In genomic region chr2:229714080-229714735, GRCh38 we compare ENCODE assay signal across 8 cellular contexts. TPM values are rescaled to one million over a fixed set of nuclear protein-coding genes. Genes with fewer than 3 reads are reported as not detected.
A peak's percentile ranks its signal among the peaks of the same experiment; 100 is the strongest.
DNase-seq lines count a peak whose midpoint lies in the region; ATAC-seq and TF ChIP-seq lines count a peak whose summit lies in the region.

A gene with protein sequence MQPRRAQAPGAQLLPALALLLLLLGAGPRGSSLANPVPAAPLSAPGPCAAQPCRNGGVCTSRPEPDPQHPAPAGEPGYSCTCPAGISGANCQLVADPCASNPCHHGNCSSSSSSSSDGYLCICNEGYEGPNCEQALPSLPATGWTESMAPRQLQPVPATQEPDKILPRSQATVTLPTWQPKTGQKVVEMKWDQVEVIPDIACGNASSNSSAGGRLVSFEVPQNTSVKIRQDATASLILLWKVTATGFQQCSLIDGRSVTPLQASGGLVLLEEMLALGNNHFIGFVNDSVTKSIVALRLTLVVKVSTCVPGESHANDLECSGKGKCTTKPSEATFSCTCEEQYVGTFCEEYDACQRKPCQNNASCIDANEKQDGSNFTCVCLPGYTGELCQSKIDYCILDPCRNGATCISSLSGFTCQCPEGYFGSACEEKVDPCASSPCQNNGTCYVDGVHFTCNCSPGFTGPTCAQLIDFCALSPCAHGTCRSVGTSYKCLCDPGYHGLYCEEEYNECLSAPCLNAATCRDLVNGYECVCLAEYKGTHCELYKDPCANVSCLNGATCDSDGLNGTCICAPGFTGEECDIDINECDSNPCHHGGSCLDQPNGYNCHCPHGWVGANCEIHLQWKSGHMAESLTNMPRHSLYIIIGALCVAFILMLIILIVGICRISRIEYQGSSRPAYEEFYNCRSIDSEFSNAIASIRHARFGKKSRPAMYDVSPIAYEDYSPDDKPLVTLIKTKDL (minus strand): TSS chr2:229714555. CDS start chr2:229714423, 132 bp downstream.

- H3K4me3 Mint-ChIP-seq in nephron progenitor cell, result peak within 1 kb of the TSS; percentile 77

- H3K27me3 ChIP-seq in fibroblast of lung (ENCODE audit: control insufficient read depth, insufficient read depth, low read length), result peaks cover 22% of the 10 kb centered on the region

- H3K4me2 ChIP-seq in fibroblast of lung (ENCODE audit: extremely low read depth, insufficient read depth, low read length), result peak within 1 kb of the TSS; percentile 93

- no peaks in the 10 kb centered on the region for H3K36me3 Mint-ChIP-seq in nephron progenitor cell (ENCODE audit: low read depth)

- peaks cover 5% of the 10 kb centered on the region for H3K9me3 Mint-ChIP-seq in nephron progenitor cell

- no peak within 1 kb of the TSS for H2AFZ ChIP-seq in fibroblast of lung (ENCODE audit: low read length)

- no peaks in the 10 kb centered on the region for H3K4me1 ChIP-seq in fibroblast of lung (ENCODE audit: control insufficient read depth, extremely low read depth, insufficient read depth, low read length)

- H3K4me1 Mint-ChIP-seq in nephron progenitor cell, result peaks cover 5% of the 10 kb centered on the region

- peaks cover 94% of the 10 kb centered on the region for H3K27me3 Mint-ChIP-seq in nephron progenitor cell (ENCODE audit: low read depth, poor library complexity)

- H3K9me3 ChIP-seq in fibroblast of lung (ENCODE audit: control insufficient read depth, insufficient read depth, low read depth, low read length), result no peaks in the 10 kb centered on the region

- peak; percentile 5 to 14 for DNase-seq in NOMO-1 (lab: John Stamatoyannopoulos, UW; ENCODE audit: unreplicated experiment in 2 of 2)
- no peak for DNase-seq in NOMO-1 treated with dmso at 0.1 percent for 144 hours (lab: John Stamatoyannopoulos, UW; ENCODE audit: unreplicated experiment)
- DNase-seq in NCI-H2227 treated with DMSO at 0.1 percent for 48 hours (lab: John Stamatoyannopoulos, UW), result peak; percentile 42
- peak; percentile 11 for DNase-seq in activated T-cell treated with anti-CD3 and anti-CD28 coated beads for 4 hours
- DNase-seq in fibroblast of lung (ENCODE audit: low read depth in 2 of 2), result no peak
- DNase-seq in nephron progenitor cell, result peak; percentile 78
- no peak for DNase-seq in NCI-H128 (lab: John Stamatoyannopoulos, UW; ENCODE audit: unreplicated experiment)

- H3K36me3 ChIP-seq in fibroblast of lung (ENCODE audit: control insufficient read depth, insufficient read depth, low read length), result no peaks in the 10 kb centered on the region

- no peak within 1 kb of the TSS for H3K27ac ChIP-seq in fibroblast of lung (ENCODE audit: insufficient read depth, low read length)

- H4K20me1 ChIP-seq in fibroblast of lung (ENCODE audit: control insufficient read depth, extremely low read depth, insufficient read depth, low read length), result no peaks in the 10 kb centered on the region

- no peak within 1 kb of the TSS for H3K9ac ChIP-seq in fibroblast of lung (ENCODE audit: insufficient read depth, low read length)

- no peaks in the 10 kb centered on the region for H3K79me2 ChIP-seq in fibroblast of lung (ENCODE audit: control insufficient read depth, insufficient read depth, low read length)

- H3K27ac Mint-ChIP-seq in nephron progenitor cell, result no peak within 1 kb of the TSS

- TF ChIP-seq CTCF in fibroblast of lung (conservative IDR thresholded peaks at IDR 0.05 in 1 of 2, IDR thresholded peaks at IDR 0.05 in 1 of 2; ENCODE audit: low read depth in 1 of 2, low read length in 2 of 2) (no peak), nephron progenitor cell (IDR thresholded peaks at IDR 0.05) (no peak)

- peak; percentile 77 for ATAC-seq in HG02884 (IDR thresholded peaks at IDR 0.05; ENCODE audit: unreplicated experiment)

- peak within 1 kb of the TSS; percentile 46 to 60 (median 52) for H3K4me3 ChIP-seq in fibroblast of lung (replicated peaks in 1 of 4; ENCODE audit: control extremely low read depth in 1 of 4, insufficient read depth in 1 of 4, low read depth in 3 of 4, low read length in 4 of 4)

RNA-seq across cellular contexts. Expression of the gene that starts here (rescaled TPM):
- 0.26 and 0.33 TPM in 2 replicates for total RNA-seq in fibroblast of lung
- 0.43 and 1.2 TPM in 2 replicates for polyA plus RNA-seq in fibroblast of lung
- polyA plus RNA-seq in fibroblast of lung (2012), result 0.29 and 1.2 TPM in 2 replicates
- 1.2 TPM in 1 of 2 replicates, not detected in the other for polyA minus RNA-seq in fibroblast of lung (ENCODE audit: low replicate concordance)

Comparison
In these comparisons a context has a peak if more than half of its experiments do, and no peak if none do; other contexts are left out.
1. DNase-seq: peak in NOMO-1 (2 of 2), NCI-H2227 treated with DMSO at 0.1 percent for 48 hours (single experiment), activated T-cell treated with anti-CD3 and anti-CD28 coated beads for 4 hours (single experiment) and nephron progenitor cell (single experiment); none in NOMO-1 treated with dmso at 0.1 percent for 144 hours (single experiment), fibroblast of lung (0 of 2) and NCI-H128 (single experiment).